In the genomic region with DNA sequence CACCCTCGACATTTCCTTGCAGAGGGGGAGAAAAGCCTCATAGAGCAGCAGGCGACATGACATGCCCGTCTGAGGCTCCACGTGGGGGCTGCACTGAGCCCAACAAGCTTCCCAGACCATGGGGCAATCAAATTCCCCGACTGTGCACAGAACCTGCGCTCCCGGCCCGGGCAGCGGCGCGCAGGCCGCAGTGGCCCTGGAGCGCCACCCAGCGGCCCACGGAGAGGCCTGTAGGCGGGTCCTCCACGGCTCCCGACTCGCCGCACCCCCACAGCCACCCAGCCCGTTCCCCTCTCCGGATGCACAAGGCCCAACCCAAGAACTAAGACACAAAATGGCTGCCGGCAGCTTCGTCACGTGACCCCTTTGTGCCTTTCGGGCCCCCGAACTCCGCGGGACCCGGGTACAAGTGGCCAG, we compare ENCODE assay signal across 8 cellular contexts. TPM values are rescaled to one million over a fixed set of nuclear protein-coding genes. Genes with fewer than 3 reads are reported as not detected.
DNase-seq lines count a peak whose midpoint lies in the region; ATAC-seq and TF ChIP-seq lines count a peak whose summit lies in the region.

No MANE protein-coding gene starts in this region.

- peak; percentile 88 for ATAC-seq in HG03432 (IDR thresholded peaks at IDR 0.05; ENCODE audit: unreplicated experiment)

- peak overlapping the region; percentile 93 for H3K4me3 ChIP-seq in BJ (ENCODE audit: low read depth, low read length)
- peak overlapping the region; percentile 95 for H3K4me3 ChIP-seq in coronary artery

- CTCF ChIA-PET in BJ (lab: Yijun Ruan, JAX) = interaction anchor here (0.6 to 4.4 kb wide), 32 partner anchors 9 to 156 kb away, joined by 3 to 55 read pairs (median 4); no protein-coding TSS in a partner anchor

- DNase-seq in BJ (ENCODE audit: low read depth) = peak; percentile 71
- DNase-seq in NCI-H446 treated with DMSO at 0.1 percent for 48 hours (lab: John Stamatoyannopoulos, UW) = peak; percentile 84
- peak; percentile 89 to 92 for DNase-seq in activated CD4-positive, alpha-beta T cell treated with anti-CD3 and anti-CD28 coated beads for 24 hours (ENCODE audit: low read depth in 2 of 2)
- DNase-seq in coronary artery (ENCODE audit: low spot score) = peak; percentile 98
- DNase-seq in left kidney (ENCODE audit: low read depth, low spot score) = peak; percentile 98
- peak; percentile 96 for DNase-seq in stimulated activated CD4-positive, alpha-beta T cell treated with anti-CD3 and anti-CD28 coated beads, Interleukin-1b, Interleukin-23, amount 100 ng/mL, for 48 hours

- no peaks in the 10 kb centered on the region for H3K36me3 ChIP-seq in BJ (ENCODE audit: control insufficient read depth, insufficient read depth, low read length)

- peak; percentile 81 for TF ChIP-seq CTCF in BJ (IDR thresholded peaks at IDR 0.05; ENCODE audit: insufficient read depth, low read depth, low read length)
- peak; percentile 89 for TF ChIP-seq CTCF in coronary artery (IDR thresholded peaks at IDR 0.05)

- peak; percentile 43 for TF ChIP-seq POLR2A in GM19099 (IDR thresholded peaks at IDR 0.05; ENCODE audit: extremely low read depth, insufficient read length, low read depth)

- POLR2A ChIA-PET in BJ (lab: Charles Lee) = no interaction called here

- peak overlapping the region; percentile 98 for H3K27ac ChIP-seq in coronary artery

- H3K27me3 ChIP-seq in BJ (ENCODE audit: control insufficient read depth, insufficient read depth, low read length) = no peaks in the 10 kb centered on the region

RNA-seq across cellular contexts. Expression of gene EPC1, which starts 0.8 kb away (rescaled TPM):
- 21.6 and 30.5 TPM in 2 replicates for polyA plus RNA-seq in BJ (2011; rRNA removed)
- 35.2 and 42.2 TPM in 2 replicates for polyA minus RNA-seq in BJ (2011; rRNA and poly(A)+ RNA removed)

Comparison
In these comparisons a context has a peak if more than half of its experiments do, and no peak if none do; other contexts are left out.
1. Peak in every context shown above with its lines: DNase-seq, ATAC-seq, H3K4me3 ChIP-seq and H3K27ac ChIP-seq.